In genomic region chr1:48232722-48233121, GRCh38 we compare ENCODE assay signal across 11 cellular contexts. TPM values are rescaled to one million over a fixed set of nuclear protein-coding genes. Genes with fewer than 3 reads are reported as not detected.
"Had no signal": no experiment of that assay in that cellular context is flagged by ENCODE, and none has a peak within 500 bp of the region (broad histone marks: within the 10 kb centered on the region; RNA-seq: fewer than 3 reads in every experiment).

No MANE protein-coding gene starts in this region.

- ATAC-seq: GM23338, HCT116 had no signal

- H3K9ac ChIP-seq: GM23248 had no signal

- H3K9me3 Mint-ChIP-seq: GM23338, H9 had no signal

- H3K4me1 Mint-ChIP-seq: GM23338 had no signal

- H3K27ac Mint-ChIP-seq: GM23338, HFFc6 had no signal

- H3K36me3 ChIP-seq: HAP-1 had no signal

- FAIRE-seq: H1, H54 had no signal

- H3K9me3 ChIP-seq: HAP-1 had no signal

- H3K27ac ChIP-seq: GM23248 had no signal

- H3K4me3 ChIP-seq: GM23248, GM23338, HAP-1 had no signal

- DNase-seq: GM23248, GOT3, H7, H9, HFFc6 had no signal

- H3K4me2 ChIP-seq: GM23338 had no signal

- H3K4me3 Mint-ChIP-seq: GM23338, H9, HFFc6 had no signal

- H3K4me1 ChIP-seq: HAP-1 had no signal

- H2AFZ ChIP-seq: GM23248, GM23338 had no signal

RNA-seq across cellular contexts. Expression of gene SLC5A9, which starts 10.2 kb away (rescaled TPM):
- total RNA-seq: GM23248, H1, H4, H9, HFFc6 had no signal
- polyA plus RNA-seq: GM23248 had no signal
